Comparison of ENCODE assay signal across 8 cellular contexts in the genomic region with DNA sequence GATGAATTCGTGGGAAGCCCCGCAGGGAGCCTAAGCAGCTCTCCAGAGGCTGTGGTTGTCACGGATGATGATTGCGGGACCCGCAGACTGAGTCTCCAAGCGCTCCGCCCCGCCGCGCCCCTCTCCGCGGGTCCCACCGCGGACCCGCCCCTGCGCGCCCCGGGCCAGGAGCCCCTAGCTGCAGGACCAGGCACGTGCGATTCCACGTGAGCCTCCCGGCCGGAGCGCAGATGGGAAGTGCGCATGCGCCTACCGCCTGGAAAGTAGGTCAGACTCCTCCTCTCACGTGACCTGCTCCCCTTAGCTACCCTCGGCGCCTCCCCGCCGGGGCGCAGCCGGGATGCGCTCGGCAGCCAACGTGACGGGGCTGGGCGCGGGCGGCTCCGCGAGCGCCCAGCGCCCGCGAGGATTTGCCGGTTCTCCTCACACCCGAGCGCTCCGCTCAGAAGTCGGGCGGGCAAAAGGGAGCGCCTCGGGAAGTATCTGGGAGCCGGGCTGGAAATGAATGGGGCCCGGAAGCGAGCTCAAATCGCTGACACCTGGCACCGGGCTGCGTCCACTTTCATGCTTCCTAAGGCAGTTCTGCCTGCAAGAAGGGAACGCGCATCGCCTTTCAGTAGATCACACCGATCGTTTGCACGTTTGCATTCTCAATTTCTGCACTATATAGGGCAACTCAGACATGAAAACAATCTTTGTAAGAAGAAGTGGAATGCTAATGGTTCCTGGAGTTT. TPM values are rescaled to one million over a fixed set of nuclear protein-coding genes. Genes with fewer than 3 reads are reported as not detected.
DNase-seq lines count a peak whose midpoint lies in the region; ATAC-seq and TF ChIP-seq lines count a peak whose summit lies in the region.

No MANE protein-coding gene starts in this region.

- no peaks in the 10 kb centered on the region for H3K36me3 Mint-ChIP-seq in natural killer cell

- intact Hi-C loops in natural killer cell (cut with micrococcal nuclease): loop anchor here (2.0 kb wide), 1 partner anchor 28 kb away; no protein-coding TSS in a partner anchor

- H3K4me3 Mint-ChIP-seq in natural killer cell: peak overlapping the region; percentile 84

- peak overlapping the region; percentile 60 for H3K4me3 ChIP-seq in Jurkat, Clone E6-1 (ENCODE audit: low read length)
- H3K4me3 ChIP-seq in fibroblast of pulmonary artery (replicated peaks; ENCODE audit: low read depth, low read length): peak overlapping the region; percentile 62

- no peaks in the 10 kb centered on the region for H3K9me3 Mint-ChIP-seq in natural killer cell

- H3K4me1 Mint-ChIP-seq in natural killer cell: peaks cover 18 to 24% of the 10 kb centered on the region in 2 donors

- peak; percentile 92 for ATAC-seq in GM21723 (IDR thresholded peaks at IDR 0.05; ENCODE audit: unreplicated experiment)
- peak; percentile 81 to 95 (median 88) for ATAC-seq in natural killer cell

- H3K27ac Mint-ChIP-seq in natural killer cell: peak overlapping the region in 1 of 2 donors; percentile 67

- TF ChIP-seq CTCF in fibroblast of pulmonary artery (IDR thresholded peaks at IDR 0.05; ENCODE audit: low read length, missing control alignments) (no peak), natural killer cell (IDR thresholded peaks at IDR 0.05) (no peak)

- H3K27me3 Mint-ChIP-seq in natural killer cell (ENCODE audit: low read depth in 2 of 2): peaks cover 2 to 14% of the 10 kb centered on the region in 2 donors

- DNase-seq in DMS53 treated with DMSO at 0.1 percent for 48 hours (lab: John Stamatoyannopoulos, UW; ENCODE audit: unreplicated experiment) (peak; percentile 77), RKO (ENCODE audit: low spot score) (peak; percentile 92), fibroblast of pulmonary artery (ENCODE audit: low read depth) (peak; percentile 90), natural killer cell (peak; percentile 68)
- DNase-seq in Jurkat, Clone E6-1 (ENCODE audit: low read depth, low spot score): peak; percentile 88
- peak; percentile 88 for DNase-seq in activated T-helper 9 cell treated with anti-CD3 and anti-CD28 coated beads, Interleukin-2, amount 50 U/mL, for 16 hours (ENCODE audit: low read depth)
- peak; percentile 49 to 75 (median 74) for DNase-seq in stimulated activated naive CD4-positive, alpha-beta T cell (lab: John Stamatoyannopoulos, UW)

RNA-seq across cellular contexts. Expression of gene HLF, which starts 26.4 kb away (rescaled TPM):
- 3.0 TPM for polyA plus RNA-seq in Jurkat, Clone E6-1 (2012; ENCODE audit: insufficient read depth, insufficient read length)
- total RNA-seq in natural killer cell: under 1 TPM; 0.14 to 0.59 (median 0.15) TPM

Comparison
In these comparisons a context has a peak if more than half of its experiments do, and no peak if none do; other contexts are left out.
1. Peak in every context shown above with its lines: DNase-seq, ATAC-seq and H3K4me3 ChIP-seq.